Comparison of ENCODE assay signal across 11 cellular contexts in genomic region chr22:20749453-20749852, GRCh38. TPM values are rescaled to one million over a fixed set of nuclear protein-coding genes. Genes with fewer than 3 reads are reported as not detected.
DNase-seq lines count a peak whose midpoint lies in the region; ATAC-seq and TF ChIP-seq lines count a peak whose summit lies in the region.
"Had no signal": no experiment of that assay in that cellular context is flagged by ENCODE, and none has a peak within 500 bp of the region (broad histone marks: within the 10 kb centered on the region; RNA-seq: fewer than 3 reads in every experiment).

No MANE protein-coding gene starts in this region.

- POLR2A ChIA-PET in T-cell (lab: Charles Lee), result interaction anchor here in 1 of 2 donors (0.6 kb wide), 1 partner anchor 137 kb away, joined by 3 read pairs; no protein-coding TSS in a partner anchor

- H3K36me3 ChIP-seq in ascending aorta, result peaks cover 38 to 91% of the 10 kb centered on the region in 2 donors
- H3K36me3 ChIP-seq in WERI-Rb-1, result peaks cover 71% of the 10 kb centered on the region
- H3K36me3 ChIP-seq: uterus had no signal

- H3K4me3 ChIP-seq in ascending aorta (no peak overlapping the region), WERI-Rb-1 (ENCODE audit: low read depth, low read length) (no peak overlapping the region)
- H3K4me3 ChIP-seq: uterus had no signal

- H3K36me3 Mint-ChIP-seq in activated naive CD4-positive, alpha-beta T cell treated with anti-CD3 and anti-CD28 coated beads, Interleukin-2, amount 50 U/mL, for 24 hours, result peaks cover 9% of the 10 kb centered on the region
- H3K36me3 Mint-ChIP-seq in T-cell, result peaks cover 46% of the 10 kb centered on the region

- H3K4me3 Mint-ChIP-seq in activated naive CD4-positive, alpha-beta T cell treated with anti-CD3 and anti-CD28 coated beads, Interleukin-2, amount 50 U/mL, for 24 hours, result no peak overlapping the region
- H3K4me3 Mint-ChIP-seq in T-cell, result no peak overlapping the region

- no peaks in the 10 kb centered on the region for H3K9me3 Mint-ChIP-seq in activated naive CD4-positive, alpha-beta T cell treated with anti-CD3 and anti-CD28 coated beads, Interleukin-2, amount 50 U/mL, for 24 hours
- no peaks in the 10 kb centered on the region for H3K9me3 Mint-ChIP-seq in T-cell

- CTCF ChIA-PET in T-cell (lab: Charles Lee), result interaction anchor here in 1 of 2 donors (1.3 kb wide), 1 partner anchor 180 kb away, joined by 4 read pairs; no protein-coding TSS in a partner anchor

- DNase-seq in activated naive CD4-positive, alpha-beta T cell treated with Interleukin-2 at 50 U/mL for 16 hours, result no peak
- no peak for DNase-seq in T-cell
- no peak for DNase-seq in ascending aorta (ENCODE audit: low spot score in 2 of 2)
- no peak for DNase-seq in dermis blood vessel endothelial cell
- no peak for DNase-seq in WERI-Rb-1
- DNase-seq: activated CD4-positive, alpha-beta T cell treated with anti-CD3 and anti-CD28 coated beads for 1 hour; NCI-H187 treated with DMSO at 0.1 percent for 48 hours; uterus had no signal

- no peaks in the 10 kb centered on the region for H3K4me1 Mint-ChIP-seq in activated naive CD4-positive, alpha-beta T cell treated with anti-CD3 and anti-CD28 coated beads, Interleukin-2, amount 50 U/mL, for 24 hours
- peaks cover 0 to 13% (median 0%) of the 10 kb centered on the region in 3 donors for H3K4me1 Mint-ChIP-seq in T-cell

- intact Hi-C loops in ascending aorta (cut with DNase I), result no loop called here

- no peaks in the 10 kb centered on the region for H3K27me3 Mint-ChIP-seq in activated naive CD4-positive, alpha-beta T cell treated with anti-CD3 and anti-CD28 coated beads, Interleukin-2, amount 50 U/mL, for 24 hours
- H3K27me3 Mint-ChIP-seq in T-cell, result no peaks in the 10 kb centered on the region

- H3K27ac Mint-ChIP-seq in activated naive CD4-positive, alpha-beta T cell treated with anti-CD3 and anti-CD28 coated beads, Interleukin-2, amount 50 U/mL, for 24 hours, result peak overlapping the region; percentile 51
- H3K27ac Mint-ChIP-seq in T-cell, result peak overlapping the region; percentile 22 to 65

- H3K9me3 ChIP-seq in ascending aorta, result no peaks in the 10 kb centered on the region
- H3K9me3 ChIP-seq in WERI-Rb-1 (ENCODE audit: severe bottlenecking), result no peaks in the 10 kb centered on the region
- H3K9me3 ChIP-seq: uterus had no signal

- no peaks in the 10 kb centered on the region for H3K4me1 ChIP-seq in ascending aorta
- H3K4me1 ChIP-seq: uterus had no signal

- H3K27me3 ChIP-seq in layer of hippocampus (ENCODE audit: control insufficient read depth, insufficient read depth, low read length) (no peaks in the 10 kb centered on the region), ascending aorta (no peaks in the 10 kb centered on the region), WERI-Rb-1 (ENCODE audit: insufficient read depth, low read depth, severe bottlenecking) (no peaks in the 10 kb centered on the region)
- H3K27me3 ChIP-seq: uterus had no signal

- no peak for ATAC-seq in T-cell (replicated peaks in 1 of 4)

- TF ChIP-seq CTCF in ascending aorta (IDR thresholded peaks at IDR 0.05) (no peak), WERI-Rb-1 (IDR thresholded peaks at IDR 0.05; ENCODE audit: low read depth, low read length) (no peak)

- H3K27ac ChIP-seq in layer of hippocampus (ENCODE audit: low read depth, low read length), result peak overlapping the region; percentile 62
- peak overlapping the region; percentile 75 for H3K27ac ChIP-seq in temporal lobe (ENCODE audit: low read depth, low read length)
- peak overlapping the region in 1 of 2 donors; percentile 7 for H3K27ac ChIP-seq in ascending aorta
- no peak overlapping the region for H3K27ac ChIP-seq in WERI-Rb-1

RNA-seq across cellular contexts. Expression of gene SERPIND1, which starts 24.5 kb away (rescaled TPM):
- total RNA-seq in T-cell (under 1 TPM in 3 of 5 donors, not detected in 2; 0.16 to 0.30 (median 0.26) TPM), temporal lobe (8.6 TPM), ascending aorta (not detected), dermis blood vessel endothelial cell (not detected in 2 replicates)
